ENCODE assay signal across 8 cellular contexts in genomic region chr16:69179255-69180010, GRCh38. TPM values are rescaled to one million over a fixed set of nuclear protein-coding genes. Genes with fewer than 3 reads are reported as not detected.
DNase-seq lines count a peak whose midpoint lies in the region; ATAC-seq, FAIRE-seq and TF ChIP-seq lines count a peak whose summit lies in the region.

No MANE protein-coding gene starts in this region.

- dilution Hi-C loops in keratinocyte (cut with MboI; ENCODE audit: extremely low pct_ligation_motif_present, low sequenced_read_pairs) = no loop called here

- TF ChIP-seq CTCF in adrenal gland (IDR thresholded peaks at IDR 0.05) (no peak), keratinocyte (optimal IDR thresholded peaks at IDR 0.05 in 1 of 3, IDR thresholded peaks at IDR 0.05 in 1 of 3, conservative IDR thresholded peaks at IDR 0.05 in 1 of 3; ENCODE audit: extremely low read depth in 1 of 3, insufficient read depth in 2 of 3, low read length in 3 of 3) (no peak), thoracic aorta (IDR thresholded peaks at IDR 0.05) (no peak), Caco-2 (IDR thresholded peaks at IDR 0.05; ENCODE audit: insufficient read depth in 1 of 2, low read depth in 1 of 2, low read length in 1 of 2, severe bottlenecking in 1 of 2, unreplicated experiment in 1 of 2) (no peak)

- H4K20me1 ChIP-seq in keratinocyte (ENCODE audit: control insufficient read depth, extremely low read depth, insufficient read depth, low read length) = no peaks in the 10 kb centered on the region

- DNase-seq in M059J (ENCODE audit: low read depth) = peak; percentile 97
- DNase-seq in adrenal gland = peak; percentile 88 to 97 (median 95)
- DNase-seq in keratinocyte (ENCODE audit: low read depth, low spot score) = no peak
- DNase-seq in thoracic aorta (ENCODE audit: low spot score) = peak; percentile 59
- no peak for DNase-seq in Caco-2
- no peak for DNase-seq in stimulated activated CD4-positive, alpha-beta T cell treated with anti-CD3 and anti-CD28 coated beads, Interleukin-15, amount 100 ng/mL, for 24 hours
- DNase-seq in NCI-H82 treated with DMSO at 0.1 percent for 48 hours (lab: John Stamatoyannopoulos, UW; ENCODE audit: unreplicated experiment) = no peak
- DNase-seq in activated naive CD4-positive, alpha-beta T cell treated with Interleukin-2 at 50 U/mL for 16 hours = no peak

- no peaks in the 10 kb centered on the region for H3K4me1 Mint-ChIP-seq in Caco-2 (ENCODE audit: low read depth, unreplicated experiment)

- WGBS in adrenal gland, 4 donors = 5 to 13% (median 8%) methylated on average over 7 of the region's 7 CpGs

- peaks cover 19 to 37% of the 10 kb centered on the region in 2 donors for H3K4me1 ChIP-seq in adrenal gland (replicated peaks in 1 of 2)
- H3K4me1 ChIP-seq in keratinocyte (ENCODE audit: control insufficient read depth, extremely low read depth, insufficient read depth, low read length) = peaks cover 24% of the 10 kb centered on the region
- peaks cover 29 to 53% of the 10 kb centered on the region in 2 donors for H3K4me1 ChIP-seq in thoracic aorta (ENCODE audit: control insufficient read depth in 1 of 2, low read depth in 2 of 2)
- no peaks in the 10 kb centered on the region for H3K4me1 ChIP-seq in Caco-2

- no peaks in the 10 kb centered on the region for H3K9me3 Mint-ChIP-seq in Caco-2 (ENCODE audit: unreplicated experiment)

- no peak overlapping the region for H2AFZ ChIP-seq in keratinocyte (ENCODE audit: control insufficient read depth, low read length)

- H3K36me3 ChIP-seq in adrenal gland (replicated peaks in 1 of 2) (no peaks in the 10 kb centered on the region), keratinocyte (ENCODE audit: control insufficient read depth in 2 of 2, extremely low read depth in 1 of 2, insufficient read depth in 2 of 2, low read length in 2 of 2) (no peaks in the 10 kb centered on the region), thoracic aorta (no peaks in the 10 kb centered on the region), Caco-2 (ENCODE audit: control insufficient read depth, insufficient read depth, low read length) (no peaks in the 10 kb centered on the region)

- POLR2A ChIA-PET in Caco-2 (lab: Charles Lee) = no interaction called here

- TF ChIP-seq POLR2A in adrenal gland (IDR thresholded peaks at IDR 0.05) = no peak

- FAIRE-seq in keratinocyte (lab: Jason Lieb, UNC) = no peak

- H3K9me3 ChIP-seq in adrenal gland (replicated peaks in 1 of 3) (no peaks in the 10 kb centered on the region), keratinocyte (ENCODE audit: control insufficient read depth, low read depth, low read length) (no peaks in the 10 kb centered on the region), thoracic aorta (no peaks in the 10 kb centered on the region), Caco-2 (no peaks in the 10 kb centered on the region)

- H3K27me3 Mint-ChIP-seq in Caco-2 (ENCODE audit: insufficient read depth, unreplicated experiment) = no peaks in the 10 kb centered on the region

- H3K27me3 ChIP-seq in adrenal gland (no peaks in the 10 kb centered on the region), keratinocyte (ENCODE audit: control insufficient read depth, extremely low read depth, insufficient read depth, low read length) (no peaks in the 10 kb centered on the region), thoracic aorta (replicated peaks; ENCODE audit: insufficient read depth) (no peaks in the 10 kb centered on the region), Caco-2 (replicated peaks; ENCODE audit: control insufficient read depth, insufficient read depth, low read length) (no peaks in the 10 kb centered on the region)

- no peaks in the 10 kb centered on the region for H3K79me2 ChIP-seq in keratinocyte (ENCODE audit: control insufficient read depth, insufficient read depth, low read length)

- no peak overlapping the region for H3K4me3 ChIP-seq in adrenal gland
- H3K4me3 ChIP-seq in keratinocyte (ENCODE audit: control insufficient read depth in 2 of 3, extremely low read depth in 1 of 3, insufficient read depth in 2 of 3, low read depth in 1 of 3, low read length in 3 of 3) = no peak overlapping the region
- H3K4me3 ChIP-seq in thoracic aorta = no peak overlapping the region
- H3K4me3 ChIP-seq in Caco-2 (ENCODE audit: low read depth, low read length) = no peak overlapping the region

- BruUV-seq in Caco-2 (replicated peaks; lab: Mats Ljungman, UMichigan) = no TSS peak

- H3K4me3 Mint-ChIP-seq in Caco-2 (ENCODE audit: unreplicated experiment) = no peak overlapping the region

- peak; percentile 88 for ATAC-seq in thoracic aorta (ENCODE audit: insufficient number of reproducible peaks, low FRiP score, low read depth)

- H3K9ac ChIP-seq in keratinocyte (ENCODE audit: control insufficient read depth, extremely low read depth, insufficient read depth, low read length) = no peak overlapping the region

- intact Hi-C loops in adrenal gland (cut with DNase I) = no loop called here
- intact Hi-C loops in Caco-2 (cut with micrococcal nuclease; ENCODE audit: unreplicated experiment) = loop anchor here (10.0 kb wide), 1 partner anchor 105 kb away; no protein-coding TSS in a partner anchor

- peaks cover 2% of the 10 kb centered on the region for H3K9me1 ChIP-seq in keratinocyte (ENCODE audit: control insufficient read depth, extremely low read depth, insufficient read depth, low read length)

- peak overlapping the region; percentile 25 for H3K4me2 ChIP-seq in keratinocyte (ENCODE audit: control insufficient read depth, extremely low read depth, insufficient read depth, low read depth, low read length)

- peak overlapping the region; percentile 74 to 84 (median 81) for H3K27ac ChIP-seq in adrenal gland
- no peak overlapping the region for H3K27ac ChIP-seq in keratinocyte (ENCODE audit: control insufficient read depth, insufficient read depth, low read length)
- H3K27ac ChIP-seq in thoracic aorta = peak overlapping the region; percentile 77 to 80

- H3K27ac Mint-ChIP-seq in Caco-2 (ENCODE audit: unreplicated experiment) = no peak overlapping the region

- peaks cover 14% of the 10 kb centered on the region for H3K36me3 Mint-ChIP-seq in Caco-2 (ENCODE audit: insufficient read depth, unreplicated experiment)

- CTCF ChIA-PET in Caco-2 (lab: Charles Lee) = interaction anchor here (0.6 kb wide), 1 partner anchor 335 kb away, joined by 3 read pairs; no protein-coding TSS in a partner anchor

RNA-seq across cellular contexts. Expression of gene SNTB2, which starts 7.5 kb away (rescaled TPM):
- total RNA-seq in M059J (2014; rRNA removed; shearing (Covaris generic)) = 20.9 and 48.2 TPM in 2 replicates
- total RNA-seq in adrenal gland (10 to 100 TPM; 24.2 to 52.7 (median 45.1) TPM), thoracic aorta (10 to 100 TPM; 39.4 to 65.5 TPM), Caco-2 (2022) (50.6 and 51.8 TPM in 2 replicates)
- polyA plus RNA-seq in adrenal gland (1 to 10 TPM; 3.6 to 8.8 (median 8.4) TPM), keratinocyte (11.2 to 15.9 TPM (median 13.7 TPM) in 3 replicates)
- 2.8 TPM for polyA plus RNA-seq in keratinocyte (2011; ENCODE audit: low read depth)
- 5.3 and 8.8 TPM in 2 replicates for polyA plus RNA-seq in keratinocyte (2011; cell fraction: cytosol; rRNA removed)
- polyA plus RNA-seq in keratinocyte (2011; cell fraction: nucleus; rRNA removed) = 15.7 and 15.8 TPM in 2 replicates
- polyA plus RNA-seq in keratinocyte (2012; ENCODE audit: low replicate concordance) = 4.2 and 6.7 TPM in 2 replicates
- polyA minus RNA-seq in keratinocyte = 16.2 to 32.1 TPM (median 19.4 TPM) in 3 replicates
- 35.5 TPM for polyA minus RNA-seq in keratinocyte (2011; cell fraction: cytosol; rRNA and poly(A)+ RNA removed)
- polyA minus RNA-seq in keratinocyte (2011; cell fraction: nucleus; rRNA and poly(A)+ RNA removed) = 16.6 and 31.2 TPM in 2 replicates

RNA-seq across cellular contexts. Expression of gene UTP4, which starts 47.0 kb away (rescaled TPM):
- total RNA-seq in M059J (2014; rRNA removed; shearing (Covaris generic)) = 32.0 and 37.4 TPM in 2 replicates
- total RNA-seq in adrenal gland = 10 to 100 TPM in 7 of 8 donors, 1 to 10 TPM in 1; 8.8 to 51.2 (median 27.8) TPM
- 10 to 100 TPM; 16.2 to 50.8 (median 24.9) TPM for polyA plus RNA-seq in adrenal gland
- polyA plus RNA-seq in keratinocyte = 87.7 to 107 TPM (median 106 TPM) in 3 replicates
- 43.0 TPM for polyA plus RNA-seq in keratinocyte (2011; ENCODE audit: low read depth)
- 65.9 and 94.9 TPM in 2 replicates for polyA plus RNA-seq in keratinocyte (2011; cell fraction: cytosol; rRNA removed)
- 66.5 and 72.3 TPM in 2 replicates for polyA plus RNA-seq in keratinocyte (2011; cell fraction: nucleus; rRNA removed)
- polyA plus RNA-seq in keratinocyte (2012; ENCODE audit: low replicate concordance) = 34.6 and 63.3 TPM in 2 replicates
- 111 to 126 TPM (median 114 TPM) in 3 replicates for polyA minus RNA-seq in keratinocyte
- 55.1 TPM for polyA minus RNA-seq in keratinocyte (2011; cell fraction: cytosol; rRNA and poly(A)+ RNA removed)
- 30.9 and 46.2 TPM in 2 replicates for polyA minus RNA-seq in keratinocyte (2011; cell fraction: nucleus; rRNA and poly(A)+ RNA removed)
- 10 to 100 TPM; 44.5 to 59.7 TPM for total RNA-seq in thoracic aorta
- 124 and 126 TPM in 2 replicates for total RNA-seq in Caco-2 (2022)

RNA-seq across cellular contexts. Expression of gene CHTF8, which starts 47.0 kb away (rescaled TPM):
- total RNA-seq in M059J (2014; rRNA removed; shearing (Covaris generic)) = 82.1 and 84.6 TPM in 2 replicates
- total RNA-seq in adrenal gland = 100 to 1,000 TPM in 3 of 8 donors, 10 to 100 TPM in 5; 60.2 to 207 (median 86.7) TPM
- polyA plus RNA-seq in adrenal gland = 100 to 1,000 TPM in 1 of 3 donors, 10 to 100 TPM in 2; 34.0 to 103 (median 37.7) TPM
- 96.0 to 120 TPM (median 118 TPM) in 3 replicates for polyA plus RNA-seq in keratinocyte
- 29.3 TPM for polyA plus RNA-seq in keratinocyte (2011; ENCODE audit: low read depth)
- polyA plus RNA-seq in keratinocyte (2011; cell fraction: cytosol; rRNA removed) = 108 and 111 TPM in 2 replicates
- 68.5 and 93.5 TPM in 2 replicates for polyA plus RNA-seq in keratinocyte (2011; cell fraction: nucleus; rRNA removed)
- 67.7 and 113 TPM in 2 replicates for polyA plus RNA-seq in keratinocyte (2012; ENCODE audit: low replicate concordance)
- 145 to 246 TPM (median 171 TPM) in 3 replicates for polyA minus RNA-seq in keratinocyte
- 132 TPM for polyA minus RNA-seq in keratinocyte (2011; cell fraction: cytosol; rRNA and poly(A)+ RNA removed)
- polyA minus RNA-seq in keratinocyte (2011; cell fraction: nucleus; rRNA and poly(A)+ RNA removed) = 50.0 and 62.5 TPM in 2 replicates
- total RNA-seq in thoracic aorta = 10 to 100 TPM; 63.7 to 99.5 TPM
- 119 and 124 TPM in 2 replicates for total RNA-seq in Caco-2 (2022)

Comparison
In these comparisons a context has a peak if more than half of its experiments do, and no peak if none do; other contexts are left out.
1. DNase-seq: peak in M059J (single experiment), adrenal gland (7 of 7) and thoracic aorta (single experiment); none in keratinocyte (single experiment), Caco-2 (0 of 2), stimulated activated CD4-positive, alpha-beta T cell treated with anti-CD3 and anti-CD28 coated beads, Interleukin-15, amount 100 ng/mL, for 24 hours (single experiment), NCI-H82 treated with DMSO at 0.1 percent for 48 hours (single experiment) and activated naive CD4-positive, alpha-beta T cell treated with Interleukin-2 at 50 U/mL for 16 hours (single experiment).